ENCODE assay signal across 1 cellular context in genomic region chr15:64166104-64166890, GRCh38.
TF ChIP-seq lines count a peak whose summit lies in the region.

No MANE protein-coding gene starts in this region.

TF ChIP-seq in GM12878, 131 proteins besides CTCF, POLR2A, EP300 and RAD21:
- TF ChIP-seq CHD4 (IDR thresholded peaks at IDR 0.05) = no peak
- TF ChIP-seq, protein P1, sequence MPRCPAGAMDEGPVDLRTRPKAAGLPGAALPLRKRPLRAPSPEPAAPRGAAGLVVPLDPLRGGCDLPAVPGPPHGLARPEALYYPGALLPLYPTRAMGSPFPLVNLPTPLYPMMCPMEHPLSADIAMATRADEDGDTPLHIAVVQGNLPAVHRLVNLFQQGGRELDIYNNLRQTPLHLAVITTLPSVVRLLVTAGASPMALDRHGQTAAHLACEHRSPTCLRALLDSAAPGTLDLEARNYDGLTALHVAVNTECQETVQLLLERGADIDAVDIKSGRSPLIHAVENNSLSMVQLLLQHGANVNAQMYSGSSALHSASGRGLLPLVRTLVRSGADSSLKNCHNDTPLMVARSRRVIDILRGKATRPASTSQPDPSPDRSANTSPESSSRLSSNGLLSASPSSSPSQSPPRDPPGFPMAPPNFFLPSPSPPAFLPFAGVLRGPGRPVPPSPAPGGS (IDR thresholded peaks at IDR 0.05; ENCODE audit: borderline replicate concordance, insufficient read depth, low read depth, low read length, poor library complexity, severe bottlenecking) = peak; percentile 17
- TF ChIP-seq GATAD2B (conservative IDR thresholded peaks at IDR 0.05; ENCODE audit: low read depth) = no peak
- TF ChIP-seq NR2F1 (conservative IDR thresholded peaks at IDR 0.05) = no peak
- TF ChIP-seq TCF12 (IDR thresholded peaks at IDR 0.05; ENCODE audit: low read depth, low read length) = 0 out of 2 replicates have a peak, but pooled peaks have one; percentile 36
- no peak for TF ChIP-seq CHD1 (IDR thresholded peaks at IDR 0.05; ENCODE audit: low read depth, low read length)
- TF ChIP-seq LARP7 (IDR thresholded peaks at IDR 0.05) = no peak
- no peak for TF ChIP-seq RB1 (IDR thresholded peaks at IDR 0.05; ENCODE audit: borderline replicate concordance)
